ENCODE assay signal across 10 cellular contexts in genomic region chr5:36688722-36689121, GRCh38.
A peak's percentile ranks its signal among the peaks of the same experiment; 100 is the strongest.
DNase-seq lines count a peak whose midpoint lies in the region; ATAC-seq, FAIRE-seq and TF ChIP-seq lines count a peak whose summit lies in the region.
"Had no signal": no experiment of that assay in that cellular context is flagged by ENCODE, and none has a peak within 500 bp of the region (broad histone marks: within the 10 kb centered on the region; RNA-seq: fewer than 3 reads in every experiment).

No MANE protein-coding gene starts in this region.

- no peak for ATAC-seq in psoas muscle
- no peak for ATAC-seq in HG02610 (IDR thresholded peaks at IDR 0.05; ENCODE audit: unreplicated experiment)
- ATAC-seq in HG03025 (IDR thresholded peaks at IDR 0.05; ENCODE audit: low FRiP score, unreplicated experiment), result no peak

- no peaks in the 10 kb centered on the region for H3K27me3 Mint-ChIP-seq in Caco-2 (ENCODE audit: insufficient read depth, unreplicated experiment)

- DNase-seq in Caco-2, result peak in 1 of 2 experiments; percentile 40
- DNase-seq in HEK293T (ENCODE audit: extremely low spot score), result peak; percentile 32
- peak; percentile 21 for DNase-seq in SK-N-DZ (ENCODE audit: low spot score)
- DNase-seq in keratinocyte (ENCODE audit: low read depth, low spot score), result no peak
- no peak for DNase-seq in psoas muscle
- no peak for DNase-seq in cardiac septum (ENCODE audit: low spot score)

- peaks cover 47% of the 10 kb centered on the region for H3K36me3 Mint-ChIP-seq in Caco-2 (ENCODE audit: insufficient read depth, unreplicated experiment)

- no peak overlapping the region for H3K4me2 ChIP-seq in keratinocyte (ENCODE audit: control insufficient read depth, extremely low read depth, insufficient read depth, low read depth, low read length)

- no peak overlapping the region for H3K27ac ChIP-seq in keratinocyte (ENCODE audit: control insufficient read depth, insufficient read depth, low read length)
- H3K27ac ChIP-seq in psoas muscle, result no peak overlapping the region

- dilution Hi-C loops in keratinocyte (cut with MboI; ENCODE audit: extremely low pct_ligation_motif_present, low sequenced_read_pairs), result no loop called here

- no peaks in the 10 kb centered on the region for H3K9me1 ChIP-seq in keratinocyte (ENCODE audit: control insufficient read depth, extremely low read depth, insufficient read depth, low read length)

- H3K9ac ChIP-seq in keratinocyte (ENCODE audit: control insufficient read depth, extremely low read depth, insufficient read depth, low read length), result no peak overlapping the region

- H2AFZ ChIP-seq in keratinocyte (ENCODE audit: control insufficient read depth, low read length), result no peak overlapping the region

- no peak for FAIRE-seq in keratinocyte (lab: Jason Lieb, UNC)
- FAIRE-seq: astrocyte had no signal

- CTCF ChIA-PET in Caco-2 (lab: Charles Lee) (no interaction called here), HEK293T (lab: Yijun Ruan, JAX) (interaction anchor here (0.6 kb wide), 1 partner anchor 265 kb away, joined by 3 read pairs; no protein-coding TSS in a partner anchor)

- H3K9me3 ChIP-seq in Caco-2, result no peaks in the 10 kb centered on the region
- no peaks in the 10 kb centered on the region for H3K9me3 ChIP-seq in keratinocyte (ENCODE audit: control insufficient read depth, low read depth, low read length)
- H3K9me3 ChIP-seq in psoas muscle, result no peaks in the 10 kb centered on the region
- H3K9me3 ChIP-seq: upper lobe of left lung had no signal

- H3K27me3 ChIP-seq in Caco-2 (replicated peaks; ENCODE audit: control insufficient read depth, insufficient read depth, low read length), result no peaks in the 10 kb centered on the region
- H3K27me3 ChIP-seq in keratinocyte (ENCODE audit: control insufficient read depth, extremely low read depth, insufficient read depth, low read length), result no peaks in the 10 kb centered on the region
- H3K27me3 ChIP-seq in psoas muscle (ENCODE audit: insufficient read depth in 3 of 3, low read length in 2 of 3), result no peaks in the 10 kb centered on the region
- H3K27me3 ChIP-seq: upper lobe of left lung had no signal

- POLR2A ChIA-PET in Caco-2 (lab: Charles Lee) (no interaction called here), HEK293T (lab: Yijun Ruan, JAX) (interaction anchor here (1.9 kb wide), 1 partner anchor 83 kb away, joined by 6 read pairs; no protein-coding TSS in a partner anchor)

- no peaks in the 10 kb centered on the region for H3K9me3 Mint-ChIP-seq in Caco-2 (ENCODE audit: unreplicated experiment)

- no peaks in the 10 kb centered on the region; the same call in 1 of the 2 replicates for H3K36me3 ChIP-seq in Caco-2 (ENCODE audit: control insufficient read depth, insufficient read depth, low read length)
- peaks cover 0 to 2% of the 10 kb centered on the region in 2 experiments for H3K36me3 ChIP-seq in keratinocyte (ENCODE audit: control insufficient read depth in 2 of 2, extremely low read depth in 1 of 2, insufficient read depth in 2 of 2, low read length in 2 of 2)
- peaks cover 0 to 25% of the 10 kb centered on the region in 2 donors for H3K36me3 ChIP-seq in psoas muscle (ENCODE audit: insufficient read depth in 1 of 2, low read depth in 1 of 2)
- H3K36me3 ChIP-seq: upper lobe of left lung had no signal

- no TSS peak for BruUV-seq in Caco-2 (replicated peaks; lab: Mats Ljungman, UMichigan)

- WGBS in psoas muscle, 3 donors, result 90 to 96% (median 92%) methylated on average over 6 of the region's 6 CpGs

- H3K4me3 ChIP-seq in Caco-2 (ENCODE audit: low read depth, low read length) (no peak overlapping the region), keratinocyte (ENCODE audit: control insufficient read depth in 2 of 3, extremely low read depth in 1 of 3, insufficient read depth in 2 of 3, low read depth in 1 of 3, low read length in 3 of 3) (no peak overlapping the region), psoas muscle (no peak overlapping the region)
- H3K4me3 ChIP-seq: upper lobe of left lung had no signal

- peak overlapping the region; percentile 75 for H3K4me3 Mint-ChIP-seq in Caco-2 (ENCODE audit: unreplicated experiment)

- TF ChIP-seq CTCF in Caco-2 (IDR thresholded peaks at IDR 0.05; ENCODE audit: insufficient read depth in 1 of 2, low read depth in 1 of 2, low read length in 1 of 2, severe bottlenecking in 1 of 2, unreplicated experiment in 1 of 2) (peak; percentile 44 to 55), keratinocyte (optimal IDR thresholded peaks at IDR 0.05 in 1 of 3, IDR thresholded peaks at IDR 0.05 in 1 of 3, conservative IDR thresholded peaks at IDR 0.05 in 1 of 3; ENCODE audit: extremely low read depth in 1 of 3, insufficient read depth in 2 of 3, low read length in 3 of 3) (peak; percentile 30 to 48 (median 41)), psoas muscle (IDR thresholded peaks at IDR 0.05) (no peak)

- no peaks in the 10 kb centered on the region for H3K79me2 ChIP-seq in keratinocyte (ENCODE audit: control insufficient read depth, insufficient read depth, low read length)

- H3K4me1 Mint-ChIP-seq in Caco-2 (ENCODE audit: low read depth, unreplicated experiment), result peaks cover 6% of the 10 kb centered on the region

- H4K20me1 ChIP-seq in keratinocyte (ENCODE audit: control insufficient read depth, extremely low read depth, insufficient read depth, low read length), result no peaks in the 10 kb centered on the region

- H3K27ac Mint-ChIP-seq in Caco-2 (ENCODE audit: unreplicated experiment), result no peak overlapping the region

- intact Hi-C loops in Caco-2 (cut with micrococcal nuclease; ENCODE audit: unreplicated experiment), result no loop called here
- intact Hi-C loops in psoas muscle (cut with DNase I), result no loop called here
- intact Hi-C loops in cardiac septum (cut with DNase I), result no loop called here

- H3K4me1 ChIP-seq in Caco-2 (peaks cover 5% of the 10 kb centered on the region; the same call in 1 of the 2 replicates), keratinocyte (ENCODE audit: control insufficient read depth, extremely low read depth, insufficient read depth, low read length) (peaks cover 23% of the 10 kb centered on the region), psoas muscle (peaks cover 4% of the 10 kb centered on the region)

TF ChIP-seq in HEK293T, 16 proteins besides CTCF, POLR2A, EP300 and RAD21:
- TF ChIP-seq PKNOX1 (IDR thresholded peaks at IDR 0.05) (no peak), FOXA1 (IDR thresholded peaks at IDR 0.05) (no peak), BHLHE40 (IDR thresholded peaks at IDR 0.05; ENCODE audit: borderline replicate concordance) (no peak), CTBP1 (IDR thresholded peaks at IDR 0.05; ENCODE audit: borderline replicate concordance) (no peak), NFRKB (IDR thresholded peaks at IDR 0.05) (no peak), FOXK2 (IDR thresholded peaks at IDR 0.05) (no peak)

Comparison
In these comparisons a context has a peak if more than half of its experiments do, and no peak if none do; other contexts are left out.
1. DNase-seq: peak in HEK293T (single experiment) and SK-N-DZ (single experiment); none in keratinocyte (single experiment), psoas muscle (0 of 2) and cardiac septum (single experiment).